8 cellular contexts compared by ENCODE assay signal in the genomic region with DNA sequence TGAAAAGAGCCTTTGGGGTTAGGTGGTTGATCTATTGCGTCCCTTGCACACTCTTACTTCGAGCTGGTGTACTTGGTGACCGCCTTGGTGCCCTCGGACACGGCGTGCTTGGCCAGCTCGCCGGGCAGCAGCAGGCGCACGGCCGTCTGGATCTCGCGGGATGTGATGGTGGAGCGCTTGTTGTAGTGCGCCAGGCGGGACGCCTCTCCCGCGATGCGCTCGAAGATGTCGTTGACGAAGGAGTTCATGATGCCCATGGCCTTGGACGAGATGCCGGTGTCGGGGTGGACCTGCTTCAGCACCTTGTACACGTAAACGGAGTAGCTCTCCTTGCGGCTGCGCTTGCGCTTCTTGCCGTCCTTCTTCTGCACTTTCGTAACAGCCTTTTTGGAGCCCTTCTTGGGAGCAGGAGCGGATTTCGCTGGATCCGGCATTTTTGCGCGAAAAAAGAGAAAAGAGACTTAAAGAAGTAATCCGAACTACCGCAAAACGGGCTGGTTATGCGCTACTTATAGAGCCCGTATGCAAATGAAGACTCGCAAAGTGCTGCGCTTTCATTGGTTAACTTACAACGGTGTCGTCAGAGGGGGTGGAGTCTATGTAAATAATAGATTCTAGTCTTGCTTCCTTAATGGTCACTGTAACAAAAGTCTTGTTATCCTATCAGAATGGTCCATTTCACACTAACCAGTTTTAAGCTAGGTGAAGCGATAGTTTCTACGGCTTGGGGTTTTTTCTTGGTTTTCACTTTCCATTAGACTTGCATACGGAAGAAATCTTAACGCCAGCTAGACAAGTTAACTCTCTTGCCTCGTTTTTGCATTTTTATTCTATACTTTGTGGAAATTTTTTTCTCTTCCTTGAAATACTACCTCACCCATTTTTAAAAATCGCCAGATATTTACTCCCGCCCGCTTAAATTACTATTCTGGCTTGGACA. TPM values are rescaled to one million over a fixed set of nuclear protein-coding genes. Genes with fewer than 3 reads are reported as not detected.
A peak's percentile ranks its signal among the peaks of the same experiment; 100 is the strongest.
DNase-seq lines count a peak whose midpoint lies in the region; ATAC-seq, FAIRE-seq and TF ChIP-seq lines count a peak whose summit lies in the region.
"Not testable (repeated sequence)": the region's sequence is repeated elsewhere in the genome, so short reads cannot be mapped to it uniquely, and the experiment has no call there.

No MANE protein-coding gene starts in this region.

- H3K36me3 Mint-ChIP-seq in activated CD8-positive, alpha-beta memory T cell treated with anti-CD3 and anti-CD28 coated beads, Interleukin-2, amount 10 ng/mL, durations not matched to agents 7 days and 5 days; mesothelial cell of epicardium: not testable (repeated sequence)

- peak; percentile 80 for ATAC-seq in GM21390 (IDR thresholded peaks at IDR 0.05; ENCODE audit: unreplicated experiment)
- ATAC-seq in activated CD8-positive, alpha-beta memory T cell treated with anti-CD3 and anti-CD28 coated beads, Interleukin-2, amount 10 ng/mL, durations not matched to agents 7 days and 5 days: peak; percentile 79

- H3K27me3 Mint-ChIP-seq in activated CD8-positive, alpha-beta memory T cell treated with anti-CD3 and anti-CD28 coated beads, Interleukin-2, amount 10 ng/mL, durations not matched to agents 7 days and 5 days; mesothelial cell of epicardium (ENCODE audit: low read depth): not testable (repeated sequence)

- TF ChIP-seq CTCF in mesothelial cell of epicardium (IDR thresholded peaks at IDR 0.05; ENCODE audit: unreplicated experiment): not testable (repeated sequence)

- CTCF ChIA-PET in activated CD8-positive, alpha-beta memory T cell treated with anti-CD3 and anti-CD28 coated beads, Interleukin-2, amount 10 ng/mL, durations not matched to agents 7 days and 5 days (lab: Charles Lee): not testable (repeated sequence)

- not testable (repeated sequence) for H3K9me3 Mint-ChIP-seq in activated CD8-positive, alpha-beta memory T cell treated with anti-CD3 and anti-CD28 coated beads, Interleukin-2, amount 10 ng/mL, durations not matched to agents 7 days and 5 days (ENCODE audit: low read depth); mesothelial cell of epicardium

- peak overlapping the region; percentile 79 for H3K4me3 Mint-ChIP-seq in activated CD8-positive, alpha-beta memory T cell treated with anti-CD3 and anti-CD28 coated beads, Interleukin-2, amount 10 ng/mL, durations not matched to agents 7 days and 5 days
- peak overlapping the region; percentile 89 for H3K4me3 Mint-ChIP-seq in mesothelial cell of epicardium

- peak overlapping the region; percentile 95 for H3K27ac Mint-ChIP-seq in activated CD8-positive, alpha-beta memory T cell treated with anti-CD3 and anti-CD28 coated beads, Interleukin-2, amount 10 ng/mL, durations not matched to agents 7 days and 5 days
- H3K27ac Mint-ChIP-seq in mesothelial cell of epicardium: peak overlapping the region; percentile 97

- peaks cover 11% of the 10 kb centered on the region for H3K4me1 Mint-ChIP-seq in activated CD8-positive, alpha-beta memory T cell treated with anti-CD3 and anti-CD28 coated beads, Interleukin-2, amount 10 ng/mL, durations not matched to agents 7 days and 5 days
- H3K4me1 Mint-ChIP-seq in mesothelial cell of epicardium: not testable (repeated sequence)

- DNase-seq in COR-L47 (lab: John Stamatoyannopoulos, UW) (peak; percentile 89), HUDEP-2 (lab: John Stamatoyannopoulos, UW; ENCODE audit: unreplicated experiment in 76 of 76) (peak in 71 of 76 experiments; percentile 26 to 91 (median 78)), NOMO-1 treated with dmso at 0.1 percent for 144 hours (lab: John Stamatoyannopoulos, UW; ENCODE audit: unreplicated experiment) (peak; percentile 67), mesothelial cell of epicardium (ENCODE audit: low spot score in 2 of 2, unreplicated experiment in 2 of 2) (peak; percentile 44 to 75)
- DNase-seq in activated CD8-positive, alpha-beta memory T cell treated with anti-CD3 and anti-CD28 coated beads, Interleukin-2, amount 10 ng/mL, durations not matched to agents 7 days and 5 days: peak; percentile 93
- DNase-seq in stimulated activated CD8-positive, alpha-beta memory T cell treated with anti-CD3 and anti-CD28 coated beads, Interleukin-15, amount 100 ng/mL, for 1 hour (ENCODE audit: low read depth): peak; percentile 62

- peak; percentile 99 for FAIRE-seq in endometrium (lab: Jason Lieb, UNC)

RNA-seq across cellular contexts. Expression of a gene that starts 29.7 kb away (rescaled TPM):
- total RNA-seq in activated CD8-positive, alpha-beta memory T cell treated with anti-CD3 and anti-CD28 coated beads, Interleukin-2, amount 10 ng/mL, durations not matched to agents 7 days and 5 days: under 1 TPM in 1 of 2 experiments, not detected in 1; 0.70 TPM
- not detected in 3 replicates for total RNA-seq in mesothelial cell of epicardium

Comparison
In these comparisons a context has a peak if more than half of its experiments do, and no peak if none do; other contexts are left out.
1. Peak in every context shown above with its lines: DNase-seq and ATAC-seq.